Comparison of ENCODE assay signal across 12 cellular contexts in genomic region chr12:1108276-1108675, GRCh38.
DNase-seq lines count a peak whose midpoint lies in the region; ATAC-seq lines count a peak whose summit lies in the region.
"Had no signal": no experiment of that assay in that cellular context is flagged by ENCODE, and none has a peak within 500 bp of the region (broad histone marks: within the 10 kb centered on the region; RNA-seq: fewer than 3 reads in every experiment).

No MANE protein-coding gene starts in this region.

- H3K4me1 Mint-ChIP-seq in IgD-negative memory B cell (peaks cover 10 to 14% (median 13%) of the 10 kb centered on the region in 3 donors), memory B cell (peaks cover 11% of the 10 kb centered on the region)

- no peaks in the 10 kb centered on the region for H3K27me3 Mint-ChIP-seq in IgD-negative memory B cell
- no peaks in the 10 kb centered on the region for H3K27me3 Mint-ChIP-seq in memory B cell

- H3K9me3 ChIP-seq in right cardiac atrium (ENCODE audit: control insufficient read depth, low read length), result no peaks in the 10 kb centered on the region

- intact Hi-C loops in right cardiac atrium (cut with DNase I), result no loop called here

- no peaks in the 10 kb centered on the region for H3K4me1 ChIP-seq in right cardiac atrium (ENCODE audit: control insufficient read depth, insufficient read depth, low read length)

- H3K36me3 Mint-ChIP-seq in IgD-negative memory B cell (peaks cover 5% of the 10 kb centered on the region), memory B cell (peaks cover 3% of the 10 kb centered on the region)

- DNase-seq in memory B cell (ENCODE audit: low spot score in 2 of 2), result peak in 1 of 2 donors; percentile 31
- no peak for DNase-seq in right cardiac atrium
- DNase-seq in NCI-H226, result no peak
- DNase-seq in HUDEP-2 (lab: John Stamatoyannopoulos, UW; ENCODE audit: unreplicated experiment in 76 of 76), result no peak
- DNase-seq: DMS79, GOT3, Kasumi-1, NCI-H774, retina had no signal

- H3K4me3 ChIP-seq in right cardiac atrium (ENCODE audit: low read length), result no peak overlapping the region

- H3K9me3 Mint-ChIP-seq in IgD-negative memory B cell, result no peaks in the 10 kb centered on the region
- no peaks in the 10 kb centered on the region for H3K9me3 Mint-ChIP-seq in memory B cell

- H3K4me3 Mint-ChIP-seq in IgD-negative memory B cell (no peak overlapping the region), memory B cell (no peak overlapping the region)

- H3K27ac Mint-ChIP-seq in IgD-negative memory B cell (peak overlapping the region in 2 of 3 donors; percentile 73 to 78), memory B cell (peak overlapping the region; percentile 10)

- H3K27ac ChIP-seq in right cardiac atrium (ENCODE audit: low read length), result no peak overlapping the region

- ATAC-seq in GM18867 (IDR thresholded peaks at IDR 0.05; ENCODE audit: unreplicated experiment) (peak; percentile 76), GM21786 (IDR thresholded peaks at IDR 0.05; ENCODE audit: unreplicated experiment) (peak; percentile 93), memory B cell (ENCODE audit: low read depth) (peak; percentile 100), right cardiac atrium (no peak)

- no peaks in the 10 kb centered on the region for H3K27me3 ChIP-seq in right cardiac atrium (ENCODE audit: control insufficient read depth, insufficient read depth)

- WGBS in right cardiac atrium, result 94% methylated on average over 1 of the region's 1 CpG

Comparison
In these comparisons a context has a peak if more than half of its experiments do, and no peak if none do; other contexts are left out.
1. ATAC-seq: peak in GM18867 (single experiment), GM21786 (single experiment) and memory B cell (single experiment); none in right cardiac atrium (0 of 2).